In the genomic region with DNA sequence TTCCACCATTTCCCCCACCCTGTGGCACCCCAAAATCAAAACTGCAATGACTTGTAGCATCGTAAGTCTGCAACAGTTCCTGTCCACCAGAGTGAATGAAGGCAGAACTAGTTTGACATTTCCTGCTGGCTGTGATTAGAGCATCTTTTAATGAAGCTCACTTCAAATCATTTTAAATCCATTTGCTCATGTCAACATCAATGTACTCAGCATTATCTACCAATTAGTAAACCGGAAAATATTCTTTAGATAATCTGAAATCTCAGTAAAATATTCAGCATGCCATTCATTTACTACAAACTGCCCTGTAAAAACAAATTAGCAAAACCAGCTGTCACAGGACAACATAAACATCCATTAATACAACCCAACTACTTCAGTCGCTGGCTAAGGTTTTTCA, we compare ENCODE assay signal across 27 cellular contexts. TPM values are rescaled to one million over a fixed set of nuclear protein-coding genes. Genes with fewer than 3 reads are reported as not detected.
"Had no signal": no experiment of that assay in that cellular context is flagged by ENCODE, and none has a peak within 500 bp of the region (broad histone marks: within the 10 kb centered on the region; RNA-seq: fewer than 3 reads in every experiment).

No MANE protein-coding gene starts in this region.

- H3K36me3 ChIP-seq: neutrophil, right lobe of liver, sigmoid colon, suprapubic skin, tibial artery, transverse colon, upper lobe of right lung, vagina had no signal

- H2AFZ ChIP-seq: parathyroid adenoma had no signal

- H3K4me3 ChIP-seq: psoas muscle, right lobe of liver, sigmoid colon, suprapubic skin, testis, tibial artery, transverse colon, upper lobe of right lung, vagina had no signal

- FAIRE-seq: small intestine had no signal

- DNase-seq: naive thymus-derived CD8-positive, alpha-beta T cell; nephron progenitor cell; nucleus accumbens; posterior cingulate gyrus; psoas muscle; right cardiac atrium; right lobe of liver; sigmoid colon; small intestine; stimulated activated CD4-positive, alpha-beta T cell treated with anti-CD3 and anti-CD28 coated beads, Interleukin-15, amount 100 ng/mL, for 24 hours; stimulated activated CD4-positive, alpha-beta T cell treated with anti-CD3 and anti-CD28 coated beads, Interleukin-2, amount 100 ng/mL, for 24 hours; stimulated activated CD4-positive, alpha-beta T cell treated with anti-CD3 and anti-CD28 coated beads, Interleukin-2, amount 100 ng/mL, for 48 hours; stimulated activated CD4-positive, alpha-beta T cell treated with anti-CD3 and anti-CD28 coated beads, Interleukin-4, amount 100 ng/mL, for 24 hours; stimulated activated naive CD4-positive, alpha-beta T cell; stimulated activated naive CD8-positive, alpha-beta T cell treated with anti-CD3 and anti-CD28 coated beads, Interleukin-15, amount 100 ng/mL, for 72 hours; stimulated activated naive CD8-positive, alpha-beta T cell treated with anti-CD3 and anti-CD28 coated beads, Interleukin-15, Interleukin-2, amounts not matched to agents 100 U/mL and 50 U/mL, for 24 hours; substantia nigra; testis; tibial artery; transverse colon; upper lobe of right lung had no signal

- ATAC-seq: naive thymus-derived CD8-positive, alpha-beta T cell; natural killer cell treated with Interleukin-12 subunit alpha and Interleukin-12 subunit beta and Interleukin-15 and Interleukin-18, amount 100 ng/mL, for 72 hours; psoas muscle; right cardiac atrium; right lobe of liver; stimulated activated memory B cell treated with anti-CD40 and anti-IgM and Interleukin-4, amounts not matched to agents 10 μg/mL and 1 μg/mL and 100 μg/mL, for 72 hours; stimulated activated naive CD8-positive, alpha-beta T cell treated with anti-CD3 and anti-CD28 coated beads, Interleukin-15, amount 100 ng/mL, for 72 hours; stimulated activated naive CD8-positive, alpha-beta T cell treated with anti-CD3 and anti-CD28 coated beads, Interleukin-15, Interleukin-2, amounts not matched to agents 100 U/mL and 50 U/mL, for 24 hours; upper lobe of right lung had no signal

- H3K9me3 ChIP-seq: neutrophil, psoas muscle, right lobe of liver, sigmoid colon, suprapubic skin, testis, tibial artery, transverse colon, upper lobe of right lung, vagina had no signal

- H3K27me3 ChIP-seq: neutrophil, right lobe of liver, suprapubic skin, testis, tibial artery, transverse colon, upper lobe of right lung, vagina had no signal

- H3K4me1 ChIP-seq: parathyroid adenoma, psoas muscle, sigmoid colon, suprapubic skin, testis, tibial artery, transverse colon, upper lobe of right lung, vagina had no signal

- H3K79me2 ChIP-seq: parathyroid adenoma had no signal

- H3K27ac ChIP-seq: neutrophil, parathyroid adenoma, psoas muscle, right lobe of liver, sigmoid colon, suprapubic skin, testis, tibial artery, transverse colon, upper lobe of right lung, vagina had no signal

RNA-seq across cellular contexts. Expression of a gene that starts 38.1 kb away (rescaled TPM):
- total RNA-seq: naive thymus-derived CD8-positive, alpha-beta T cell had no signal
